21 cellular contexts compared by ENCODE assay signal in genomic region chr12:95538002-95538401, GRCh38. TPM values are rescaled to one million over a fixed set of nuclear protein-coding genes. Genes with fewer than 3 reads are reported as not detected.
DNase-seq lines count a peak whose midpoint lies in the region; ATAC-seq, FAIRE-seq and TF ChIP-seq lines count a peak whose summit lies in the region.
"Had no signal": no experiment of that assay in that cellular context is flagged by ENCODE, and none has a peak within 500 bp of the region (broad histone marks: within the 10 kb centered on the region; RNA-seq: fewer than 3 reads in every experiment).

No MANE protein-coding gene starts in this region.

- H3K23me2 ChIP-seq in H1 (ENCODE audit: low read depth, low read length), result no peaks in the 10 kb centered on the region

- DNase-seq in H1 (ENCODE audit: low read depth in 1 of 2, low spot score in 2 of 2), result no peak
- no peak for DNase-seq in hypothalamus (lab: John Stamatoyannopoulos, UW)
- no peak for DNase-seq in activated CD4-positive, alpha-beta T cell treated with anti-CD3 and anti-CD28 coated beads, Interleukin-2, amount 50 U/mL, for 4 hours
- no peak for DNase-seq in ovary
- DNase-seq: 8988T; C1 segment of cervical spinal cord; CD4-positive, CD25-positive, alpha-beta regulatory T cell; CD8-positive, alpha-beta memory T cell; COR-L47; GDM1; GOT3; KBM-7 had no signal

- H3K79me1 ChIP-seq in H1 (ENCODE audit: low read depth, low read length), result no peaks in the 10 kb centered on the region; the same call in 1 of the 2 replicates

- FAIRE-seq in G401.6 (lab: Jason Lieb, UNC), result peak; percentile 46
- FAIRE-seq in H1 (lab: Jason Lieb, UNC), result no peak
- FAIRE-seq: GM12892, GM18507, HepG2, HTR-8/SVneo had no signal

- no peak overlapping the region for H2AK5ac ChIP-seq in H1 (ENCODE audit: low read depth, low read length)

- H3K23ac ChIP-seq in H1 (ENCODE audit: insufficient read length), result no peak overlapping the region

- H3K27ac ChIP-seq in BLaER1 (no peak overlapping the region), HUES48 (ENCODE audit: low read depth, low read length) (peak overlapping the region; percentile 85), H1 (ENCODE audit: low read depth, low read length) (no peak overlapping the region), ovary (no peak overlapping the region)

- no peak for TF ChIP-seq POLR2A in H1 (IDR thresholded peaks at IDR 0.05; ENCODE audit: control extremely low read depth in 1 of 2, low read depth in 2 of 2, low read length in 2 of 2)
- TF ChIP-seq POLR2A in ovary (IDR thresholded peaks at IDR 0.05), result no peak

- POLR2A ChIA-PET in H1 (lab: Charles Lee; ENCODE audit: partially characterized antibody), result interaction anchor here (1.2 to 4.4 kb wide), 7 partner anchors 10 to 42 kb away, joined by 3 to 29 read pairs (median 6); partner anchors contain the start of gene USP44

- no peak overlapping the region for H3K18ac ChIP-seq in H1 (ENCODE audit: extremely low read depth, low read length)

- TF ChIP-seq RAD21 in H1 (IDR thresholded peaks at IDR 0.05 in 1 of 2, conservative IDR thresholded peaks at IDR 0.05 in 1 of 2; ENCODE audit: low read depth in 2 of 2, low read length in 2 of 2), result no peak

- H3K79me2 ChIP-seq in H1 (ENCODE audit: control insufficient read depth in 1 of 2, insufficient read depth in 2 of 2, low read length in 2 of 2), result peaks cover 34 to 99% of the 10 kb centered on the region in 2 experiments

- H3K4me2 ChIP-seq in BLaER1 (peak overlapping the region; percentile 47; the same call in 1 of the 2 replicates), H1 (ENCODE audit: insufficient read depth in 1 of 2, low read depth in 2 of 2, low read length in 2 of 2) (peak overlapping the region; percentile 57 to 62; a peak in 2 of 4 replicates)

- no peak overlapping the region for H3K14ac ChIP-seq in H1 (ENCODE audit: insufficient read length)

- H2BK15ac ChIP-seq in H1 (ENCODE audit: low read length), result no peak overlapping the region

- no peaks in the 10 kb centered on the region for H3K27me3 ChIP-seq in BLaER1
- H3K27me3 ChIP-seq in HUES48 (ENCODE audit: control insufficient read depth, insufficient read depth, low read length), result no peaks in the 10 kb centered on the region
- H3K27me3 ChIP-seq in H1 (replicated peaks in 1 of 4; ENCODE audit: control insufficient read depth in 3 of 4, extremely low read depth in 1 of 4, insufficient read depth in 3 of 4, low read length in 3 of 4), result no peaks in the 10 kb centered on the region
- H3K27me3 ChIP-seq in ovary, result no peaks in the 10 kb centered on the region

- CTCF ChIA-PET in H1 (lab: Charles Lee; ENCODE audit: partially characterized antibody), result interaction anchor here (0.6 to 3.6 kb wide), 8 partner anchors 9 to 171 kb away, joined by 3 to 17 read pairs (median 3); no protein-coding TSS in a partner anchor

- H3K9ac ChIP-seq in BLaER1 (no peak overlapping the region), HUES48 (ENCODE audit: low read depth, low read length) (no peak overlapping the region), H1 (replicated peaks in 1 of 4; ENCODE audit: extremely low read depth in 1 of 4, low read depth in 3 of 4, low read length in 3 of 4) (no peak overlapping the region)

- H3K56ac ChIP-seq in H1 (replicated peaks; ENCODE audit: insufficient read length, low read depth, low read length), result no peak overlapping the region

- ATAC-seq in HG03342 (IDR thresholded peaks at IDR 0.05; ENCODE audit: unreplicated experiment), result no peak
- ATAC-seq: HepG2 had no signal

- H3K4ac ChIP-seq in H1 (replicated peaks; ENCODE audit: insufficient read length, low read depth, low read length), result no peak overlapping the region

- no peak for TF ChIP-seq CTCF in H1 (IDR thresholded peaks at IDR 0.05; ENCODE audit: control extremely low read depth in 1 of 3, insufficient read depth in 1 of 3, low read depth in 1 of 3, low read length in 3 of 3)
- TF ChIP-seq CTCF in ovary (IDR thresholded peaks at IDR 0.05), result no peak

- no peak overlapping the region for H2BK120ac ChIP-seq in H1 (replicated peaks; ENCODE audit: low read depth, low read length)

- intact Hi-C loops in ovary (cut with DNase I), result loop anchor here in 3 of 4 donors (5.0 to 10.0 kb wide), 2 partner anchors 421 to 423 kb away; no protein-coding TSS in a partner anchor

- TF ChIP-seq EP300 in H1 (IDR thresholded peaks at IDR 0.05; ENCODE audit: borderline replicate concordance in 1 of 2, low read depth in 2 of 2, low read length in 2 of 2), result no peak
- no peak for TF ChIP-seq EP300 in ovary (IDR thresholded peaks at IDR 0.05)

- peaks cover 16% of the 10 kb centered on the region for H3K4me1 ChIP-seq in BLaER1
- peaks cover 28% of the 10 kb centered on the region for H3K4me1 ChIP-seq in HUES48 (ENCODE audit: control insufficient read depth, insufficient read depth, low read length)
- H3K4me1 ChIP-seq in H1 (replicated peaks in 1 of 4; ENCODE audit: control insufficient read depth in 3 of 4, insufficient read depth in 4 of 4, low read length in 3 of 4), result peaks cover 0 to 22% (median 15%) of the 10 kb centered on the region in 4 experiments; a peak in 5 of 7 replicates
- no peaks in the 10 kb centered on the region for H3K4me1 ChIP-seq in ovary (ENCODE audit: insufficient read depth)

- H4K20me1 ChIP-seq in BLaER1 (no peaks in the 10 kb centered on the region), H1 (replicated peaks in 1 of 2; ENCODE audit: control insufficient read depth in 1 of 2, insufficient read depth in 2 of 2, low read length in 2 of 2) (peaks cover 25 to 26% of the 10 kb centered on the region in 2 experiments)

- H4K8ac ChIP-seq in H1 (ENCODE audit: extremely low read depth, insufficient read depth, low read length), result no peak overlapping the region

- no peak overlapping the region for H2AFZ ChIP-seq in H1 (ENCODE audit: low read length)

- H2BK20ac ChIP-seq in H1 (ENCODE audit: low read length), result no peak overlapping the region

- H3K4me3 ChIP-seq in BLaER1, result no peak overlapping the region
- no peak overlapping the region for H3K4me3 ChIP-seq in HUES48 (ENCODE audit: low read depth, low read length)
- no peak overlapping the region; a peak in 1 of 8 replicates for H3K4me3 ChIP-seq in H1 (ENCODE audit: extremely low read depth in 1 of 4, insufficient read depth in 2 of 4, low read depth in 3 of 4, low read length in 4 of 4)
- H3K4me3 ChIP-seq in ovary, result no peak overlapping the region
- H3K4me3 ChIP-seq: HAP-1 had no signal

- H3K36me3 ChIP-seq in BLaER1, result no peaks in the 10 kb centered on the region
- peaks cover 22% of the 10 kb centered on the region for H3K36me3 ChIP-seq in HUES48 (ENCODE audit: control insufficient read depth, insufficient read depth, low read length)
- H3K36me3 ChIP-seq in H1 (ENCODE audit: control insufficient read depth in 2 of 4, insufficient read depth in 4 of 4, low read length in 3 of 4), result peaks cover 5 to 15% (median 11%) of the 10 kb centered on the region in 4 experiments; a peak in 7 of 8 replicates
- no peaks in the 10 kb centered on the region for H3K36me3 ChIP-seq in ovary
- H3K36me3 ChIP-seq: HAP-1 had no signal

- H2BK12ac ChIP-seq in H1 (ENCODE audit: low read depth, low read length), result no peak overlapping the region

- H4K91ac ChIP-seq in H1 (replicated peaks; ENCODE audit: insufficient read length, low read length), result no peak overlapping the region

- H3K9me3 ChIP-seq in BLaER1, result no peaks in the 10 kb centered on the region
- no peaks in the 10 kb centered on the region for H3K9me3 ChIP-seq in HUES48 (ENCODE audit: control insufficient read depth, insufficient read depth, low read length)
- H3K9me3 ChIP-seq in H1 (ENCODE audit: insufficient read depth in 2 of 2, low read depth in 1 of 2, low read length in 1 of 2), result no peaks in the 10 kb centered on the region
- H3K9me3 ChIP-seq in ovary, result no peaks in the 10 kb centered on the region
- H3K9me3 ChIP-seq: HAP-1 had no signal

- H2BK5ac ChIP-seq in H1 (ENCODE audit: low read depth, low read length), result no peak overlapping the region

- WGBS in H1 (ENCODE audit: extremely low coverage in 1 of 2, insufficient coverage in 1 of 2, insufficient read length in 1 of 2, insufficient replicate concordance in 2 of 2, low coverage in 1 of 2, low lambda C conversion rate in 2 of 2, missing lambda C conversion rate in 1 of 2), 2 experiments, result 87% methylated on average over 4 of the region's 4 CpGs; no CpG with 5 or more reads in 1 of the 2 experiments
- WGBS in ovary, 3 donors, result 77 to 86% (median 83%) methylated on average over 4 of the region's 4 CpGs

- H4K5ac ChIP-seq in H1 (ENCODE audit: insufficient read length, low read depth, low read length), result no peak overlapping the region

TF ChIP-seq in H1, 55 proteins besides CTCF, POLR2A, EP300 and RAD21:
- TF ChIP-seq RBBP5 (IDR thresholded peaks at IDR 0.05; ENCODE audit: borderline replicate concordance, low read depth, low read length) (no peak), SUZ12 (IDR thresholded peaks at IDR 0.05; ENCODE audit: low read length) (no peak), CBX8 (IDR thresholded peaks at IDR 0.05; ENCODE audit: borderline replicate concordance, low read depth, low read length) (no peak), BACH1 (IDR thresholded peaks at IDR 0.05; ENCODE audit: low read length) (no peak)

RNA-seq across cellular contexts. Expression of gene USP44, which starts 13.3 kb away (rescaled TPM):
- 191 and 197 TPM in 2 replicates for total RNA-seq in H1 (2021; fragmentation: NEBNext Ultra II Directional; extraction: Animal tissue kit (Norgen Biotek cat#: 25700))
- polyA plus RNA-seq in H1 (2011; rRNA removed), result 88.6 and 129 TPM in 2 replicates
- 102 TPM for polyA plus RNA-seq in H1 (2011; cell fraction: cytosol; rRNA removed)
- 62.2 TPM for polyA plus RNA-seq in H1 (2011; cell fraction: nucleus; rRNA removed)
- polyA plus RNA-seq in H1 (2012, experiment 1 of 2), result 96.7 to 143 TPM (median 115 TPM) in 4 replicates
- polyA plus RNA-seq in H1 (2012, experiment 2 of 2), result 7.8 TPM
- 140 TPM for polyA plus RNA-seq in H1 (2013, experiment 1 of 2)
- polyA plus RNA-seq in H1 (2013, experiment 2 of 2), result 167 TPM
- 566 and 846 TPM in 2 replicates for polyA minus RNA-seq in H1 (2011; rRNA and poly(A)+ RNA removed)
- 126 TPM for polyA minus RNA-seq in H1 (2011; cell fraction: cytosol; rRNA and poly(A)+ RNA removed)
- polyA minus RNA-seq in H1 (2011; cell fraction: nucleus; rRNA and poly(A)+ RNA removed), result 167 TPM
- 1 to 10 TPM in 6 of 7 donors, under 1 TPM in 1; 0.75 to 4.7 (median 3.3) TPM for total RNA-seq in ovary
- polyA plus RNA-seq in ovary, result 1 to 10 TPM; 1.4 to 3.7 TPM

Comparison
In these comparisons a context has a peak if more than half of its experiments do, and no peak if none do; other contexts are left out.
1. RNA of gene USP44, which starts 13.3 kb away (total RNA-seq): 191 to 197 TPM in H1; 0.75 to 4.7 TPM in ovary; every median in the first group is over 10 times any median in the second.